Comparison of ENCODE assay signal across 16 cellular contexts in the genomic region with DNA sequence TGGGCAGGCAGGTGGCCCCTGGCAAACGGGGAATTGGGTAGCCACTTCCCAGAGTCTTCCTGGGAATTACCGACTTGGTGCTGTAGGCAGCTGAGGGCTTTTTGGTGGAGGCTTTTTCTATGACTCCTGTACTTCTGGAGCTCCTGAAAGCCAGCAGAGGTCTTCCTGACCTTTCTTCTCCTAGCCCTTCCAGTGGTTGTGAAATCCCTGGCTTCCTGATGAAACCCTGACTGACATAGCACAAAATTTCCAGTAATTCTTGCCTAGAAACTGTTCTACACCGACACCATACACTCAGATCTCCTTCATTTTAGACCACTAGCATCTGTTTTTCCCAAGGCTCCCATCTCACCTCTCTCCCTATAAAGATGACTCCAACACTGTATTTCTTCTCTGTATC.
"Had no signal": no experiment of that assay in that cellular context is flagged by ENCODE, and none has a peak within 500 bp of the region (broad histone marks: within the 10 kb centered on the region; RNA-seq: fewer than 3 reads in every experiment).

No MANE protein-coding gene starts in this region.

- H3K27ac ChIP-seq: dorsolateral prefrontal cortex, foreskin keratinocyte, hepatocyte, neutrophil, tibial nerve had no signal

- H3K36me3 ChIP-seq: neutrophil, tibial nerve had no signal

- H3K4me1 ChIP-seq: foreskin keratinocyte, tibial nerve had no signal

- DNase-seq: central memory CD4-positive, alpha-beta T cell; cortex of kidney; dorsolateral prefrontal cortex; effector CD8-positive, alpha-beta T cell; foreskin keratinocyte; head of caudate nucleus; left colon; mucosa of descending colon; naive thymus-derived CD8-positive, alpha-beta T cell; posterior cingulate gyrus; stimulated activated CD4-positive, alpha-beta T cell treated with anti-CD3 and anti-CD28 coated beads, Interleukin-2, amount 100 ng/mL, for 48 hours had no signal

- ATAC-seq: esophagus mucosa; foreskin keratinocyte; left colon; mucosa of descending colon; naive thymus-derived CD8-positive, alpha-beta T cell had no signal

- H3K4me3 ChIP-seq: dorsolateral prefrontal cortex, hepatocyte, mucosa of descending colon, smooth muscle cell, tibial nerve had no signal

- H3K27me3 ChIP-seq: dorsolateral prefrontal cortex, foreskin keratinocyte, hepatocyte, neutrophil, tibial nerve had no signal

- H3K9me3 ChIP-seq: mucosa of descending colon, neutrophil, tibial nerve had no signal
